Comparison of ENCODE assay signal across 12 cellular contexts in genomic region chr1:182829285-182829932, GRCh38. TPM values are rescaled to one million over a fixed set of nuclear protein-coding genes. Genes with fewer than 3 reads are reported as not detected.
DNase-seq lines count a peak whose midpoint lies in the region; ATAC-seq lines count a peak whose summit lies in the region.
"Had no signal": no experiment of that assay in that cellular context is flagged by ENCODE, and none has a peak within 500 bp of the region (broad histone marks: within the 10 kb centered on the region; RNA-seq: fewer than 3 reads in every experiment).

No MANE protein-coding gene starts in this region.

- H3K9me3 Mint-ChIP-seq in IgD-negative memory B cell: no peaks in the 10 kb centered on the region
- no peaks in the 10 kb centered on the region for H3K9me3 Mint-ChIP-seq in activated CD4-positive, alpha-beta memory T cell treated with anti-CD3 and anti-CD28 coated beads for 36 hours

- POLR2A ChIA-PET in activated CD4-positive, alpha-beta memory T cell treated with anti-CD3 and anti-CD28 coated beads for 36 hours (lab: Charles Lee): interaction anchor here (1.0 kb wide), 1 partner anchor 60 kb away, joined by 3 read pairs; no protein-coding TSS in a partner anchor

- H3K9ac ChIP-seq in GM23248: no peak overlapping the region

- H3F3A ChIP-seq in GM23248 (ENCODE audit: insufficient read depth): no peaks in the 10 kb centered on the region

- no peak overlapping the region for H3K4me3 ChIP-seq in GM23248
- H3K4me3 ChIP-seq: K562 had no signal

- intact Hi-C loops in activated CD4-positive, alpha-beta memory T cell treated with anti-CD3 and anti-CD28 coated beads for 36 hours (cut with micrococcal nuclease): no loop called here

- H3K4me3 Mint-ChIP-seq in IgD-negative memory B cell: peak overlapping the region in 3 of 4 donors; percentile 34 to 65 (median 44)
- no peak overlapping the region for H3K4me3 Mint-ChIP-seq in activated CD4-positive, alpha-beta memory T cell treated with anti-CD3 and anti-CD28 coated beads for 36 hours

- CTCF ChIA-PET in activated CD4-positive, alpha-beta memory T cell treated with anti-CD3 and anti-CD28 coated beads for 36 hours (lab: Charles Lee): interaction anchor here (1.1 to 1.9 kb wide), 3 partner anchors 10 to 47 kb away, joined by 3 to 5 read pairs (median 3); partner anchors contain the start of gene DHX9

- H3K4me2 ChIP-seq in GM23248 (ENCODE audit: unreplicated experiment): no peak overlapping the region

- DNase-seq in medulla oblongata (ENCODE audit: extremely low spot score) (peak; percentile 13), left lobe of liver (ENCODE audit: low spot score) (no peak), GM23248 (no peak), NCI-H1092 treated with DMSO at 0.1 percent for 48 hours (lab: John Stamatoyannopoulos, UW) (no peak)
- DNase-seq in activated CD4-positive, alpha-beta memory T cell treated with anti-CD3 and anti-CD28 coated beads for 36 hours: no peak
- DNase-seq: activated CD8-positive, alpha-beta memory T cell treated with anti-CD3 and anti-CD28 coated beads, Interleukin-2, amount 50 U/mL, for 48 hours; midbrain; T-helper 9 cell had no signal

- H3K9me3 ChIP-seq in GM23248 (ENCODE audit: low read depth): no peaks in the 10 kb centered on the region

- no peaks in the 10 kb centered on the region for H3K36me3 ChIP-seq in GM23248 (ENCODE audit: low read depth)

- 83 to 88% methylated on average over 5 of the region's 5 CpGs for WGBS in GM23248 (ENCODE audit: low coverage in 1 of 2, low lambda C conversion rate in 2 of 2, missing lambda C conversion rate in 2 of 2), 2 experiments

- H3K27ac ChIP-seq in GM23248: no peak overlapping the region

- no peaks in the 10 kb centered on the region for H4K20me1 ChIP-seq in GM23248 (ENCODE audit: insufficient read depth)

- no peaks in the 10 kb centered on the region for H3K9me2 ChIP-seq in GM23248 (ENCODE audit: insufficient read depth)

- no peaks in the 10 kb centered on the region for H3K79me2 ChIP-seq in GM23248 (ENCODE audit: insufficient read depth)

- ATAC-seq in GM18861 (IDR thresholded peaks at IDR 0.05; ENCODE audit: unreplicated experiment): peak; percentile 44
- peak; percentile 77 for ATAC-seq in GM21786 (IDR thresholded peaks at IDR 0.05; ENCODE audit: unreplicated experiment)
- ATAC-seq in left lobe of liver: no peak
- ATAC-seq: K562 had no signal

- peak overlapping the region in 1 of 3 donors; percentile 46 for H3K27ac Mint-ChIP-seq in IgD-negative memory B cell
- no peak overlapping the region for H3K27ac Mint-ChIP-seq in activated CD4-positive, alpha-beta memory T cell treated with anti-CD3 and anti-CD28 coated beads for 36 hours

- peaks cover 1% of the 10 kb centered on the region for H3K27me3 Mint-ChIP-seq in IgD-negative memory B cell
- no peaks in the 10 kb centered on the region for H3K27me3 Mint-ChIP-seq in activated CD4-positive, alpha-beta memory T cell treated with anti-CD3 and anti-CD28 coated beads for 36 hours

- no peaks in the 10 kb centered on the region for H3K27me3 ChIP-seq in GM23248 (replicated peaks; ENCODE audit: insufficient read depth)

- H3K36me3 Mint-ChIP-seq in IgD-negative memory B cell: no peaks in the 10 kb centered on the region
- H3K36me3 Mint-ChIP-seq in activated CD4-positive, alpha-beta memory T cell treated with anti-CD3 and anti-CD28 coated beads for 36 hours: no peaks in the 10 kb centered on the region

- H2AFZ ChIP-seq in GM23248: no peak overlapping the region

- H3K4me1 Mint-ChIP-seq in IgD-negative memory B cell: peaks cover 8% of the 10 kb centered on the region in 3 donors
- no peaks in the 10 kb centered on the region for H3K4me1 Mint-ChIP-seq in activated CD4-positive, alpha-beta memory T cell treated with anti-CD3 and anti-CD28 coated beads for 36 hours (ENCODE audit: low read depth)

- H3K4me1 ChIP-seq in GM23248 (ENCODE audit: insufficient read depth): 0 out of 2 replicates have a peak, but pooled peaks cover 3% of the 10 kb centered on the region

- in situ Hi-C loops in GM23248 (cut with MboI): no loop called here

RNA-seq across cellular contexts. Expression of gene DHX9, which starts 9.7 kb away (rescaled TPM):
- polyA plus RNA-seq in IgD-negative memory B cell (93.7 TPM), GM23248 (2016; fragmentation: Nextera tagmentation; extraction: Ambion mirVana) (67.6 and 70.9 TPM in 2 replicates)
- 32.1 TPM for total RNA-seq in left lobe of liver
- 97.9 and 98.0 TPM in 2 replicates for total RNA-seq in GM23248 (2014; rRNA removed; shearing (Covaris generic))
- 100 to 1,000 TPM; 212 to 215 TPM for total RNA-seq in activated CD4-positive, alpha-beta memory T cell treated with anti-CD3 and anti-CD28 coated beads for 36 hours

RNA-seq across cellular contexts. Expression of gene NPL, which starts 39.8 kb away (rescaled TPM):
- polyA plus RNA-seq in IgD-negative memory B cell (4.8 TPM), GM23248 (2016; fragmentation: Nextera tagmentation; extraction: Ambion mirVana) (3.0 TPM in 2 replicates)
- total RNA-seq in left lobe of liver: 15.0 TPM
- 1.0 and 5.0 TPM in 2 replicates for total RNA-seq in GM23248 (2014; rRNA removed; shearing (Covaris generic))
- total RNA-seq in activated CD4-positive, alpha-beta memory T cell treated with anti-CD3 and anti-CD28 coated beads for 36 hours: 1 to 10 TPM; 3.8 to 7.8 TPM
